In the genomic region with DNA sequence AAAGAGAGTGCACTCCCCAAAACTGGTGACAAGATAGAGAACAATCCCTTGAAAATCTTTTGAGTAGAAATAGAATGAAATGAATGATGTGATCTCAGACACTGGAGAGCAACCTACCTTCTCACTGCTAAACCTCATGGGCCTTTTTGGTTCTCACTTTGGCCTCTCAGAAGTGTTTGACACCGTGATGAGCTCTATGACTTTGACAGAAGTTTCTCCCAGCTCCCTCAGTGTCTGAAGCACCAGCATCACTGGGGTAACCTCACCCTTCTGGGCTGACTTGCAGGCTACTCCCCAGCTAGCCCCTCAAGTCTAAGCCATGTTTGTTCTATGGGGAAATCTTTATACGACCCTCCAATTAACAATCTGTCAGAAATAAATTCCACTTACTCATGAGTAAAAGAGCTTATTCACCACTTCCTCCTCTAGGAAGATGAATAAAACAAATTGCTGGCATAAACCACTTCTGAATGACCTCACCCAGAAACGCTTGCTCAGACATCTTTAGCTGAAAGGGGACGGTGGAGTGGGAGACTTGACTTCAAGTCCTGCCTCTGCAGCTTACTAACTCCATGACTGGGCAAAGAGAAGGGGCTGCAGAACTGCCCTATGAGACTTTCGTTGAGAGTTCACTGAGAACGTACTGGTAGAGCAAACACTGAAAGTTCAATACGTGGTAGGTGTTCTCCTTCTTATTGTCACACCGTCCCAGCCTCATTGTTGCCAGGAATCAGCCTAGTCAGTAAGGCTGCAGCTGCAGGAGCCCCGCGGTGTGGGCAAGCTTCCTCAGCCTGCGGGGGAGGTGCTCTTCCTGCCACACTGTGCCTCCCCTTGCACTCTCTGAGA, we compare ENCODE assay signal across 9 cellular contexts. TPM values are rescaled to one million over a fixed set of nuclear protein-coding genes. Genes with fewer than 3 reads are reported as not detected.
DNase-seq lines count a peak whose midpoint lies in the region; ATAC-seq and TF ChIP-seq lines count a peak whose summit lies in the region.
"Had no signal": no experiment of that assay in that cellular context is flagged by ENCODE, and none has a peak within 500 bp of the region (broad histone marks: within the 10 kb centered on the region; RNA-seq: fewer than 3 reads in every experiment).

No MANE protein-coding gene starts in this region.

- CTCF ChIA-PET in CD8-positive, alpha-beta memory T cell (lab: Charles Lee), result interaction anchor here (0.9 to 1.7 kb wide), 4 partner anchors 47 to 156 kb away, joined by 3 to 4 read pairs (median 3); no protein-coding TSS in a partner anchor

- H3K27ac Mint-ChIP-seq in CD8-positive, alpha-beta memory T cell, result peak overlapping the region in 7 of 8 donors; percentile 6 to 82 (median 44)
- H3K27ac Mint-ChIP-seq in activated T-helper 17 cell treated with anti-CD3 and anti-CD28 coated beads, Interleukin-2, amount 50 U/mL, for 72 hours, result peak overlapping the region; percentile 59
- H3K27ac Mint-ChIP-seq in natural killer cell treated with Interleukin-12 subunit alpha and Interleukin-12 subunit beta and Interleukin-15 and Interleukin-18, amount 100 ng/mL, for 72 hours, result peak overlapping the region in 1 of 2 donors; percentile 47

- intact Hi-C loops in ascending aorta (cut with DNase I), result no loop called here

- H3K4me1 Mint-ChIP-seq in CD8-positive, alpha-beta memory T cell, result peaks cover 28 to 43% (median 41%) of the 10 kb centered on the region in 3 donors
- H3K4me1 Mint-ChIP-seq in activated T-helper 17 cell treated with anti-CD3 and anti-CD28 coated beads, Interleukin-2, amount 50 U/mL, for 72 hours, result peaks cover 28% of the 10 kb centered on the region
- H3K4me1 Mint-ChIP-seq in natural killer cell treated with Interleukin-12 subunit alpha and Interleukin-12 subunit beta and Interleukin-15 and Interleukin-18, amount 100 ng/mL, for 72 hours (ENCODE audit: low read depth in 2 of 2), result peaks cover 15 to 16% of the 10 kb centered on the region in 2 donors

- POLR2A ChIA-PET in CD8-positive, alpha-beta memory T cell (lab: Charles Lee), result interaction anchor here (0.8 kb wide), 1 partner anchor 47 kb away, joined by 3 read pairs; no protein-coding TSS in a partner anchor

- DNase-seq in CD8-positive, alpha-beta memory T cell, result peak in 4 of 5 donors; percentile 1 to 47 (median 8)
- DNase-seq in M059J (ENCODE audit: low read depth) (peak; percentile 71), mesenteric fat pad (ENCODE audit: low spot score) (no peak), globus pallidus (ENCODE audit: low spot score) (no peak), ascending aorta (ENCODE audit: low spot score in 2 of 2) (no peak)
- no peak for DNase-seq in natural killer cell treated with Interleukin-12 subunit alpha and Interleukin-12 subunit beta and Interleukin-15 and Interleukin-18, amount 100 ng/mL, for 72 hours (ENCODE audit: low spot score)

- H3K27me3 Mint-ChIP-seq in CD8-positive, alpha-beta memory T cell, result no peaks in the 10 kb centered on the region
- no peaks in the 10 kb centered on the region for H3K27me3 Mint-ChIP-seq in activated T-helper 17 cell treated with anti-CD3 and anti-CD28 coated beads, Interleukin-2, amount 50 U/mL, for 72 hours
- peaks cover 0 to 19% of the 10 kb centered on the region in 2 donors for H3K27me3 Mint-ChIP-seq in natural killer cell treated with Interleukin-12 subunit alpha and Interleukin-12 subunit beta and Interleukin-15 and Interleukin-18, amount 100 ng/mL, for 72 hours

- H3K36me3 ChIP-seq in CD8-positive, alpha-beta memory T cell (ENCODE audit: insufficient read depth, low read length), result no peaks in the 10 kb centered on the region
- no peaks in the 10 kb centered on the region for H3K36me3 ChIP-seq in ascending aorta

- peak overlapping the region; percentile 13 to 73 (median 63) for H3K4me3 Mint-ChIP-seq in CD8-positive, alpha-beta memory T cell
- peak overlapping the region; percentile 82 for H3K4me3 Mint-ChIP-seq in activated T-helper 17 cell treated with anti-CD3 and anti-CD28 coated beads, Interleukin-2, amount 50 U/mL, for 72 hours
- peak overlapping the region; percentile 49 for H3K4me3 Mint-ChIP-seq in natural killer cell treated with Interleukin-12 subunit alpha and Interleukin-12 subunit beta and Interleukin-15 and Interleukin-18, amount 100 ng/mL, for 72 hours

- ATAC-seq in activated T-helper 17 cell treated with anti-CD3 and anti-CD28 coated beads, Interleukin-2, amount 50 U/mL, for 72 hours (replicated peaks), result peak; percentile 87
- ATAC-seq in natural killer cell treated with Interleukin-12 subunit alpha and Interleukin-12 subunit beta and Interleukin-15 and Interleukin-18, amount 100 ng/mL, for 72 hours, result peak; percentile 73 to 77
- no peak for ATAC-seq in GM21529 (IDR thresholded peaks at IDR 0.05; ENCODE audit: unreplicated experiment)

- no peaks in the 10 kb centered on the region for H3K9me3 Mint-ChIP-seq in CD8-positive, alpha-beta memory T cell
- H3K9me3 Mint-ChIP-seq in activated T-helper 17 cell treated with anti-CD3 and anti-CD28 coated beads, Interleukin-2, amount 50 U/mL, for 72 hours, result no peaks in the 10 kb centered on the region
- no peaks in the 10 kb centered on the region for H3K9me3 Mint-ChIP-seq in natural killer cell treated with Interleukin-12 subunit alpha and Interleukin-12 subunit beta and Interleukin-15 and Interleukin-18, amount 100 ng/mL, for 72 hours

- H3K27me3 ChIP-seq in CD8-positive, alpha-beta memory T cell (ENCODE audit: insufficient read depth, low read length, poor library complexity, severe bottlenecking), result no peaks in the 10 kb centered on the region
- H3K27me3 ChIP-seq in ascending aorta, result no peaks in the 10 kb centered on the region

- no peak overlapping the region for H3K4me3 ChIP-seq in CD8-positive, alpha-beta memory T cell (ENCODE audit: low read length)
- H3K4me3 ChIP-seq in ascending aorta, result no peak overlapping the region

- TF ChIP-seq CTCF in ascending aorta (IDR thresholded peaks at IDR 0.05), result no peak

- no peaks in the 10 kb centered on the region for H3K9me3 ChIP-seq in CD8-positive, alpha-beta memory T cell (ENCODE audit: low read length)
- H3K9me3 ChIP-seq in ascending aorta, result no peaks in the 10 kb centered on the region

- H3K36me3 Mint-ChIP-seq in CD8-positive, alpha-beta memory T cell, result peaks cover 0 to 33% (median 7%) of the 10 kb centered on the region in 3 donors
- peaks cover 9% of the 10 kb centered on the region for H3K36me3 Mint-ChIP-seq in activated T-helper 17 cell treated with anti-CD3 and anti-CD28 coated beads, Interleukin-2, amount 50 U/mL, for 72 hours (ENCODE audit: low read depth)
- H3K36me3 Mint-ChIP-seq in natural killer cell treated with Interleukin-12 subunit alpha and Interleukin-12 subunit beta and Interleukin-15 and Interleukin-18, amount 100 ng/mL, for 72 hours, result no peaks in the 10 kb centered on the region

- no peak overlapping the region for H3K27ac ChIP-seq in CD8-positive, alpha-beta memory T cell (ENCODE audit: low read depth, low read length)
- H3K27ac ChIP-seq in ascending aorta, result no peak overlapping the region
- H3K27ac ChIP-seq: parathyroid adenoma had no signal

- peaks cover 9% of the 10 kb centered on the region for H3K4me1 ChIP-seq in CD8-positive, alpha-beta memory T cell (ENCODE audit: insufficient read depth, low read length)
- peaks cover 4 to 7% of the 10 kb centered on the region in 2 donors for H3K4me1 ChIP-seq in ascending aorta
- H3K4me1 ChIP-seq: parathyroid adenoma had no signal

RNA-seq across cellular contexts. Expression of a gene that starts 46.5 kb away (rescaled TPM):
- total RNA-seq in CD8-positive, alpha-beta memory T cell, result 10 to 100 TPM; 10.2 to 11.4 TPM
- 4.5 TPM for polyA plus RNA-seq in CD8-positive, alpha-beta memory T cell
- 0.15 and 2.5 TPM in 2 replicates for total RNA-seq in M059J (2014; rRNA removed; shearing (Covaris generic))
- total RNA-seq in activated T-helper 17 cell treated with anti-CD3 and anti-CD28 coated beads, Interleukin-2, amount 50 U/mL, for 72 hours, result 1 to 10 TPM; 2.5 to 3.6 TPM
- total RNA-seq in natural killer cell treated with Interleukin-12 subunit alpha and Interleukin-12 subunit beta and Interleukin-15 and Interleukin-18, amount 100 ng/mL, for 72 hours, result under 1 TPM; 0.19 to 0.81 TPM
- total RNA-seq in mesenteric fat pad (1.6 TPM), ascending aorta (9.7 TPM)

Comparison
In these comparisons a context has a peak if more than half of its experiments do, and no peak if none do; other contexts are left out.
1. DNase-seq: peak in CD8-positive, alpha-beta memory T cell (4 of 5) and M059J (single experiment); none in natural killer cell treated with Interleukin-12 subunit alpha and Interleukin-12 subunit beta and Interleukin-15 and Interleukin-18, amount 100 ng/mL, for 72 hours (single experiment), mesenteric fat pad (single experiment), globus pallidus (single experiment) and ascending aorta (0 of 2).
2. Peak in every context shown above with its lines, with median percentiles within 50 percentile points of each other: H3K4me3 Mint-ChIP-seq.